24 cellular contexts compared by ENCODE assay signal in the genomic region with DNA sequence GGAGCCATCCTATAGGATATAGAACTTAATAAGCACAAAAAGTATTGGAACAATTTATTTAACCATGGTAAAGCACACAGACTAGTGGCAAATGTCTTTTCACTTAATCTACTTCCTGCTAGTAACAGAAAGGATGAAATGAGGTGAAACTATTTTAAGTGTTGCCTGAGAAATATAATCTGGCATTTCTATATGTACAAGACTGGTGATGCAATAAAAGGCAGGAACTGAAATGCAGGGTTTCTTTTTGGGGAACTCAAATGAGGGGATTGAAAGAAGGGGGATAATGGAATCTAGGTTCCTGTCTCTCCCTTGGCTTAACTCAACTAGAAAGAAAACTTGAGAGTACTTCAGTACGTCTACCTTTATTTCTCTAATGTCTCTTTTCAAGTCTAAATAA.
DNase-seq lines count a peak whose midpoint lies in the region; ATAC-seq, FAIRE-seq and TF ChIP-seq lines count a peak whose summit lies in the region.
"Had no signal": no experiment of that assay in that cellular context is flagged by ENCODE, and none has a peak within 500 bp of the region (broad histone marks: within the 10 kb centered on the region; RNA-seq: fewer than 3 reads in every experiment).

No MANE protein-coding gene starts in this region.

- TF ChIP-seq POLR2A in NB4 (IDR thresholded peaks at IDR 0.05; ENCODE audit: extremely low read depth, insufficient read length) (no peak), stomach (IDR thresholded peaks at IDR 0.05) (no peak)

- H3K36me3 ChIP-seq in SU-DHL-6 (ENCODE audit: low read length) = peaks cover 25% of the 10 kb centered on the region
- H3K36me3 ChIP-seq in neural progenitor cell = no peaks in the 10 kb centered on the region
- peaks cover 0 to 16% (median 12%) of the 10 kb centered on the region in 4 donors for H3K36me3 ChIP-seq in stomach
- H3K36me3 ChIP-seq: ascending aorta, prostate gland had no signal

- no peak overlapping the region for H2AFZ ChIP-seq in SU-DHL-6 (ENCODE audit: low read depth, low read length, severe bottlenecking)
- H2AFZ ChIP-seq in neural progenitor cell (replicated peaks) = no peak overlapping the region

- H3K36me3 Mint-ChIP-seq in neural progenitor cell = no peaks in the 10 kb centered on the region

- H3K9me3 ChIP-seq in SU-DHL-6 (ENCODE audit: insufficient read depth, low read length) (no peaks in the 10 kb centered on the region), neural progenitor cell (ENCODE audit: low read depth) (no peaks in the 10 kb centered on the region), stomach (no peaks in the 10 kb centered on the region)
- H3K9me3 ChIP-seq: ascending aorta, esophagus squamous epithelium, prostate gland had no signal

- no peak for TF ChIP-seq CTCF in NB4 (IDR thresholded peaks at IDR 0.05; ENCODE audit: low read depth, low read length)
- TF ChIP-seq CTCF in SU-DHL-6 (IDR thresholded peaks at IDR 0.05; ENCODE audit: insufficient read depth, low read length, poor library complexity, severe bottlenecking) = no peak
- no peak for TF ChIP-seq CTCF in neural progenitor cell (IDR thresholded peaks at IDR 0.05)
- TF ChIP-seq CTCF in stomach (IDR thresholded peaks at IDR 0.05) = no peak

- H3K9ac ChIP-seq in SU-DHL-6 (ENCODE audit: low read length) = no peak overlapping the region
- H3K9ac ChIP-seq in neural progenitor cell = no peak overlapping the region

- no peaks in the 10 kb centered on the region for H4K20me1 ChIP-seq in SU-DHL-6 (ENCODE audit: low read depth, low read length)
- peaks cover 18% of the 10 kb centered on the region for H4K20me1 ChIP-seq in neural progenitor cell (ENCODE audit: low read depth)

- H3K4me3 ChIP-seq in NB4 (ENCODE audit: low read depth, low read length) = no peak overlapping the region
- no peak overlapping the region for H3K4me3 ChIP-seq in SU-DHL-6 (ENCODE audit: insufficient read depth, low read length, poor library complexity, severe bottlenecking)
- no peak overlapping the region for H3K4me3 ChIP-seq in neural progenitor cell
- no peak overlapping the region for H3K4me3 ChIP-seq in stomach
- H3K4me3 ChIP-seq: ascending aorta, esophagus squamous epithelium, prostate gland, skin epidermis had no signal

- H3K27ac ChIP-seq in SU-DHL-6 (ENCODE audit: low read depth, low read length) (0 out of 2 replicates have a peak overlapping the region, but pooled peaks have one; percentile 3), neural progenitor cell (peak overlapping the region; percentile 11), stomach (no peak overlapping the region)
- H3K27ac ChIP-seq: ascending aorta, esophagus squamous epithelium, prostate gland, skin epidermis, VCaP had no signal

- ATAC-seq in HG03159 (IDR thresholded peaks at IDR 0.05; ENCODE audit: unreplicated experiment) = no peak
- ATAC-seq: left lobe of liver had no signal

- no peaks in the 10 kb centered on the region for H3K9me2 ChIP-seq in SU-DHL-6 (replicated peaks; ENCODE audit: insufficient read depth, low read length)

- H3K4me1 Mint-ChIP-seq in neural progenitor cell = peaks cover 29% of the 10 kb centered on the region
- H3K4me1 Mint-ChIP-seq: nephron progenitor cell had no signal

- H3K27me3 Mint-ChIP-seq in neural progenitor cell (ENCODE audit: insufficient read depth, low read depth) = no peaks in the 10 kb centered on the region
- H3K27me3 Mint-ChIP-seq: activated naive CD4-positive, alpha-beta T cell treated with anti-CD3 and anti-CD28 coated beads, Interleukin-2, amount 10 ng/mL, durations not matched to agents 7 days and 5 days; activated T-cell treated with anti-CD3 and anti-CD28 coated beads, Interleukin-2, amount 50 U/mL, for 24 hours had no signal

- no peak for DNase-seq in GM19239 (ENCODE audit: insufficient read length, low spot score)
- peak; percentile 66 for DNase-seq in NB4 (ENCODE audit: low read depth)
- DNase-seq in neural progenitor cell (ENCODE audit: low spot score) = no peak
- DNase-seq in stomach = no peak
- DNase-seq in NCI-H748 (lab: John Stamatoyannopoulos, UW; ENCODE audit: unreplicated experiment) = no peak
- DNase-seq in glomerular visceral epithelial cell (ENCODE audit: extremely low spot score) = no peak
- DNase-seq: activated CD4-positive, alpha-beta T cell treated with anti-CD3 and anti-CD28 coated beads, Interleukin-2, amount 50 U/mL, for 48 hours; activated naive CD4-positive, alpha-beta T cell treated with anti-CD3 and anti-CD28 coated beads, Interleukin-2, amount 10 ng/mL, durations not matched to agents 7 days and 5 days; activated T-cell treated with anti-CD3 and anti-CD28 coated beads, Interleukin-2, amount 50 U/mL, for 24 hours; effector memory CD4-positive, alpha-beta T cell; esophagus squamous epithelium; head of caudate nucleus; midbrain; NCI-H2107; NCI-H526 treated with DMSO at 0.1 percent for 48 hours; nephron progenitor cell; stimulated activated CD4-positive, alpha-beta T cell treated with anti-CD3 and anti-CD28 coated beads, Interleukin-4, amount 100 ng/mL, for 24 hours had no signal

- no peak for TF ChIP-seq EP300 in stomach (IDR thresholded peaks at IDR 0.05)

- peak; percentile 85 for FAIRE-seq in GM19239 (lab: Jason Lieb, UNC)

- H3K9me3 Mint-ChIP-seq in neural progenitor cell = no peaks in the 10 kb centered on the region
- H3K9me3 Mint-ChIP-seq: activated naive CD4-positive, alpha-beta T cell treated with anti-CD3 and anti-CD28 coated beads, Interleukin-2, amount 10 ng/mL, durations not matched to agents 7 days and 5 days; activated T-cell treated with anti-CD3 and anti-CD28 coated beads, Interleukin-2, amount 50 U/mL, for 24 hours; nephron progenitor cell had no signal

- H3K79me2 ChIP-seq in SU-DHL-6 (ENCODE audit: insufficient read depth, low read length) (peaks cover 15% of the 10 kb centered on the region), neural progenitor cell (ENCODE audit: low read depth) (peaks cover 11% of the 10 kb centered on the region)

- H3K27me3 ChIP-seq in SU-DHL-6 (ENCODE audit: low read length) (no peaks in the 10 kb centered on the region), neural progenitor cell (no peaks in the 10 kb centered on the region), stomach (no peaks in the 10 kb centered on the region)
- H3K27me3 ChIP-seq: ascending aorta, esophagus squamous epithelium had no signal

- WGBS in stomach, 5 donors = 83 to 93% (median 90%) methylated on average over 1 of the region's 1 CpG

- H3K4me1 ChIP-seq in neural progenitor cell = peaks cover 33% of the 10 kb centered on the region
- no peaks in the 10 kb centered on the region for H3K4me1 ChIP-seq in stomach
- H3K4me1 ChIP-seq: ascending aorta, esophagus squamous epithelium, prostate gland had no signal

- intact Hi-C loops in stomach (cut with DNase I; ENCODE audit: low total_unique reads) = no loop called here

- H3F3A ChIP-seq in SU-DHL-6 (ENCODE audit: insufficient read depth) = peaks cover 12% of the 10 kb centered on the region
- H3F3A ChIP-seq in neural progenitor cell (ENCODE audit: low read depth) = peaks cover 10% of the 10 kb centered on the region

- H3K27ac Mint-ChIP-seq in neural progenitor cell = no peak overlapping the region
- H3K27ac Mint-ChIP-seq: activated naive CD4-positive, alpha-beta T cell treated with anti-CD3 and anti-CD28 coated beads, Interleukin-2, amount 10 ng/mL, durations not matched to agents 7 days and 5 days; activated T-cell treated with anti-CD3 and anti-CD28 coated beads, Interleukin-2, amount 50 U/mL, for 24 hours had no signal

- H3K4me2 ChIP-seq in SU-DHL-6 (ENCODE audit: low read depth, low read length, poor library complexity, severe bottlenecking) (no peak overlapping the region), neural progenitor cell (no peak overlapping the region)

- no peak overlapping the region for H3K4me3 Mint-ChIP-seq in neural progenitor cell
- H3K4me3 Mint-ChIP-seq: activated naive CD4-positive, alpha-beta T cell treated with anti-CD3 and anti-CD28 coated beads, Interleukin-2, amount 10 ng/mL, durations not matched to agents 7 days and 5 days; activated T-cell treated with anti-CD3 and anti-CD28 coated beads, Interleukin-2, amount 50 U/mL, for 24 hours; nephron progenitor cell had no signal

Comparison
In these comparisons a context has a peak if more than half of its experiments do, and no peak if none do; other contexts are left out.
1. H3K27ac ChIP-seq: peak in SU-DHL-6 (single experiment) and neural progenitor cell (single experiment); none in stomach (0 of 5).